ENCODE assay signal across 8 cellular contexts in the genomic region with DNA sequence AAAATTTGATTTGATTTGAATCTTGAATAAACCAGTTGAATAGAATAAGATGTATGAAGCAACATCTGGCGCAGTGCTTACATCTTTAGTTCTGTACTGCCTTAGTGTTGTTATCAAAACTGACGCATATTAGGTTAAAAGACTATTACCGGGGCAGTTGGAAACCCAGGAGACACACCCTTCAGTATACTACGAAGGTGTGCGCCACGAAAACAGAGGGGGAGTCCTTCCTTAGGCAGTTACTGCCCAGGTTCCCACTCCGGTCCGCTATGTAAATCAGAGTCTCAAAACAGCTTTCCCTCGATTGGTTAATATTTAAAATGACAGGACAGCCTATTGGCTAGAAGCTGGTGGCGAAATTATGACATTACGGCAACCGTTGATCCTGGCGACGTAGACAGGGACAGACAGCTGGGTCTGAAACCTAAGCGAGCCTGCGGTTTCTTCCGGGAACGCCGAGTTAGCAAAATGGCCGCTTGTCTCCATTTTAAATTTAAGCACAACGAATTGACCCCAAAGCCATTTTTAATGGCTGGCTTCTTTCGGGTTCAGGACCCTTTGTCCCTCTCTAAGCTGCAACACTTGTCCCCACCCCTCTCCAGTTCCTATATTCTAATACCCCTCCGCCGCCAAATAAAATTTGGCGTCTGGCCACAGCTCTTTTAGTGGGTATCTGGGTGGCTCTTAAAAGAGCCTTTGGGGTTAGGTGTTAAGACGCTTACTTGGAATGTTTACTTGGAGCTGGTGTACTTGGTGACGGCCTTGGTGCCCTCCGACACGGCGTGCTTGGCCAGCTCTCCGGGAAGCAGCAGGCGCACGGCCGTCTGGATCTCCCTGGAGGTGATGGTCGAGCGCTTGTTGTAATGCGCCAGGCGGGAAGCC. TPM values are rescaled to one million over a fixed set of nuclear protein-coding genes. Genes with fewer than 3 reads are reported as not detected.
A peak's percentile ranks its signal among the peaks of the same experiment; 100 is the strongest.
DNase-seq lines count a peak whose midpoint lies in the region; ATAC-seq and TF ChIP-seq lines count a peak whose summit lies in the region.

No MANE protein-coding gene starts in this region.

- no peak for TF ChIP-seq RAD21 in Ishikawa (IDR thresholded peaks at IDR 0.05; ENCODE audit: low read depth)

- DNase-seq in DMS114 treated with DMSO at 0.1 percent for 48 hours (lab: John Stamatoyannopoulos, UW; ENCODE audit: unreplicated experiment), result peak; percentile 99
- peak; percentile 92 for DNase-seq in OCI-M2 (lab: John Stamatoyannopoulos, UW; ENCODE audit: unreplicated experiment)
- peak; percentile 79 for DNase-seq in activated T-cell treated with anti-CD3 and anti-CD28 coated beads, Interleukin-2, amount 50 U/mL, for 1 hour
- DNase-seq in epithelial cell of proximal tubule (ENCODE audit: low read depth), result peak; percentile 98
- DNase-seq in mucosa of descending colon, result peak; percentile 89 to 97 (median 93)
- peak; percentile 78 to 81 for DNase-seq in stimulated activated CD8-positive, alpha-beta memory T cell treated with anti-CD3 and anti-CD28 coated beads, Interleukin-4, amount 100 ng/mL, for 1 hour (ENCODE audit: low read depth in 2 of 2, low spot score in 1 of 2)

- H3K4me3 ChIP-seq in epithelial cell of proximal tubule (ENCODE audit: low read depth, low read length), result peak overlapping the region; percentile 73
- peak overlapping the region; percentile 79 for H3K4me3 ChIP-seq in mucosa of descending colon

- TF ChIP-seq EP300 in Ishikawa (IDR thresholded peaks at IDR 0.05; ENCODE audit: borderline replicate concordance), result peak; percentile 95

- H3K4me1 ChIP-seq in mucosa of descending colon (ENCODE audit: low read depth), result peaks cover 16% of the 10 kb centered on the region

- no peak for TF ChIP-seq CTCF in epithelial cell of proximal tubule (conservative IDR thresholded peaks at IDR 0.05; ENCODE audit: low read depth, low read length)
- no peak for TF ChIP-seq CTCF in mucosa of descending colon (IDR thresholded peaks at IDR 0.05)

- peaks cover 7% of the 10 kb centered on the region for H3K36me3 ChIP-seq in mucosa of descending colon (ENCODE audit: low read depth)

- H3K9me3 ChIP-seq in mucosa of descending colon, result no peaks in the 10 kb centered on the region

- peak; percentile 53 for ATAC-seq in GM21576 (IDR thresholded peaks at IDR 0.05; ENCODE audit: unreplicated experiment)
- ATAC-seq in mucosa of descending colon, result peak; percentile 76

- intact Hi-C loops in mucosa of descending colon (cut with DNase I, micrococcal nuclease), result loop anchor here in 1 of 2 donors (5.0 kb wide), 1 partner anchor 34 kb away; a partner anchor contains a TSS

TF ChIP-seq in Ishikawa, 13 proteins besides CTCF, POLR2A, EP300 and RAD21:
- peak; percentile 46; the same call in 1 of the 2 replicates for TF ChIP-seq EGR1 (IDR thresholded peaks at IDR 0.05)
- TF ChIP-seq CREB1 (IDR thresholded peaks at IDR 0.05; ENCODE audit: low read depth), result peak; percentile 64
- peak; percentile 91 for TF ChIP-seq YY1 (IDR thresholded peaks at IDR 0.05; ENCODE audit: low read depth)
- peak; percentile 40 for TF ChIP-seq TAF1 (IDR thresholded peaks at IDR 0.05; ENCODE audit: low read depth)
- TF ChIP-seq ZBTB7A (IDR thresholded peaks at IDR 0.05; ENCODE audit: low read depth), result no peak
- peak; percentile 53 for TF ChIP-seq NFIC (IDR thresholded peaks at IDR 0.05)
- TF ChIP-seq FOXM1 (IDR thresholded peaks at IDR 0.05; ENCODE audit: borderline replicate concordance, low read depth), result peak; percentile 97
- TF ChIP-seq TEAD4 (IDR thresholded peaks at IDR 0.05), result peak; percentile 55
- peak; percentile 82 for TF ChIP-seq TCF12 (IDR thresholded peaks at IDR 0.05; ENCODE audit: low read depth)
- TF ChIP-seq, protein P1, sequence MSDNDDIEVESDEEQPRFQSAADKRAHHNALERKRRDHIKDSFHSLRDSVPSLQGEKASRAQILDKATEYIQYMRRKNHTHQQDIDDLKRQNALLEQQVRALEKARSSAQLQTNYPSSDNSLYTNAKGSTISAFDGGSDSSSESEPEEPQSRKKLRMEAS (IDR thresholded peaks at IDR 0.05), result peak; percentile 61; the same call in 1 of the 2 replicates
- TF ChIP-seq, protein P2, sequence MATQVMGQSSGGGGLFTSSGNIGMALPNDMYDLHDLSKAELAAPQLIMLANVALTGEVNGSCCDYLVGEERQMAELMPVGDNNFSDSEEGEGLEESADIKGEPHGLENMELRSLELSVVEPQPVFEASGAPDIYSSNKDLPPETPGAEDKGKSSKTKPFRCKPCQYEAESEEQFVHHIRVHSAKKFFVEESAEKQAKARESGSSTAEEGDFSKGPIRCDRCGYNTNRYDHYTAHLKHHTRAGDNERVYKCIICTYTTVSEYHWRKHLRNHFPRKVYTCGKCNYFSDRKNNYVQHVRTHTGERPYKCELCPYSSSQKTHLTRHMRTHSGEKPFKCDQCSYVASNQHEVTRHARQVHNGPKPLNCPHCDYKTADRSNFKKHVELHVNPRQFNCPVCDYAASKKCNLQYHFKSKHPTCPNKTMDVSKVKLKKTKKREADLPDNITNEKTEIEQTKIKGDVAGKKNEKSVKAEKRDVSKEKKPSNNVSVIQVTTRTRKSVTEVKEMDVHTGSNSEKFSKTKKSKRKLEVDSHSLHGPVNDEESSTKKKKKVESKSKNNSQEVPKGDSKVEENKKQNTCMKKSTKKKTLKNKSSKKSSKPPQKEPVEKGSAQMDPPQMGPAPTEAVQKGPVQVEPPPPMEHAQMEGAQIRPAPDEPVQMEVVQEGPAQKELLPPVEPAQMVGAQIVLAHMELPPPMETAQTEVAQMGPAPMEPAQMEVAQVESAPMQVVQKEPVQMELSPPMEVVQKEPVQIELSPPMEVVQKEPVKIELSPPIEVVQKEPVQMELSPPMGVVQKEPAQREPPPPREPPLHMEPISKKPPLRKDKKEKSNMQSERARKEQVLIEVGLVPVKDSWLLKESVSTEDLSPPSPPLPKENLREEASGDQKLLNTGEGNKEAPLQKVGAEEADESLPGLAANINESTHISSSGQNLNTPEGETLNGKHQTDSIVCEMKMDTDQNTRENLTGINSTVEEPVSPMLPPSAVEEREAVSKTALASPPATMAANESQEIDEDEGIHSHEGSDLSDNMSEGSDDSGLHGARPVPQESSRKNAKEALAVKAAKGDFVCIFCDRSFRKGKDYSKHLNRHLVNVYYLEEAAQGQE (IDR thresholded peaks at IDR 0.05; ENCODE audit: low read depth), result no peak
- TF ChIP-seq CEBPB (IDR thresholded peaks at IDR 0.05), result peak; percentile 56
- TF ChIP-seq, protein P3, sequence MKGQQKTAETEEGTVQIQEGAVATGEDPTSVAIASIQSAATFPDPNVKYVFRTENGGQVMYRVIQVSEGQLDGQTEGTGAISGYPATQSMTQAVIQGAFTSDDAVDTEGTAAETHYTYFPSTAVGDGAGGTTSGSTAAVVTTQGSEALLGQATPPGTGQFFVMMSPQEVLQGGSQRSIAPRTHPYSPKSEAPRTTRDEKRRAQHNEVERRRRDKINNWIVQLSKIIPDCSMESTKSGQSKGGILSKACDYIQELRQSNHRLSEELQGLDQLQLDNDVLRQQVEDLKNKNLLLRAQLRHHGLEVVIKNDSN (IDR thresholded peaks at IDR 0.05), result no peak; the same call in 1 of the 2 replicates

RNA-seq across cellular contexts. Expression of a gene that starts 35.8 kb away (rescaled TPM):
- total RNA-seq in epithelial cell of proximal tubule (5.1 and 5.3 TPM in 2 replicates), mucosa of descending colon (10 to 100 TPM in 2 of 3 donors, 1 to 10 TPM in 1; 8.9 to 12.0 (median 11.1) TPM)

Comparison
In these comparisons a context has a peak if more than half of its experiments do, and no peak if none do; other contexts are left out.
1. Peak in every context shown above with its lines: DNase-seq, ATAC-seq and H3K4me3 ChIP-seq.